ENCODE assay signal across 17 cellular contexts in genomic region chr10:35803046-35803445, GRCh38.
DNase-seq lines count a peak whose midpoint lies in the region; ATAC-seq, FAIRE-seq and TF ChIP-seq lines count a peak whose summit lies in the region.
"Had no signal": no experiment of that assay in that cellular context is flagged by ENCODE, and none has a peak within 500 bp of the region (broad histone marks: within the 10 kb centered on the region; RNA-seq: fewer than 3 reads in every experiment).

No MANE protein-coding gene starts in this region.

- no peak for TF ChIP-seq RAD21 in H1 (IDR thresholded peaks at IDR 0.05 in 1 of 2, conservative IDR thresholded peaks at IDR 0.05 in 1 of 2; ENCODE audit: low read depth in 2 of 2, low read length in 2 of 2)

- H3K4me2 ChIP-seq in GM23338: peak overlapping the region; percentile 49; the same call in 1 of the 2 replicates
- H3K4me2 ChIP-seq in H1 (ENCODE audit: insufficient read depth in 1 of 2, low read depth in 2 of 2, low read length in 2 of 2): no peak overlapping the region
- no peak overlapping the region for H3K4me2 ChIP-seq in MM.1S (ENCODE audit: low read depth, low read length)
- H3K4me2 ChIP-seq: BLaER1 had no signal

- no peak overlapping the region for H3K18ac ChIP-seq in H1 (ENCODE audit: extremely low read depth, low read length)

- no peak overlapping the region for H2AK5ac ChIP-seq in H1 (ENCODE audit: low read depth, low read length)

- H3K9me3 Mint-ChIP-seq in GM23338 (peaks cover under 1% of the 10 kb centered on the region; the same call in 1 of the 3 replicates), osteocyte (ENCODE audit: unreplicated experiment) (peaks cover 10% of the 10 kb centered on the region)

- no peak overlapping the region for H3K4me3 Mint-ChIP-seq in GM23338
- H3K4me3 Mint-ChIP-seq in osteocyte (ENCODE audit: unreplicated experiment): no peak overlapping the region
- H3K4me3 Mint-ChIP-seq: CD14-positive monocyte; CD4-positive, alpha-beta memory T cell had no signal

- no peaks in the 10 kb centered on the region for H3K79me1 ChIP-seq in H1 (ENCODE audit: low read depth, low read length)

- H4K5ac ChIP-seq in H1 (ENCODE audit: insufficient read length, low read depth, low read length): no peak overlapping the region

- no peak overlapping the region for H3K56ac ChIP-seq in H1 (replicated peaks; ENCODE audit: insufficient read length, low read depth, low read length)

- H3K27ac ChIP-seq in GM23338 (ENCODE audit: low read depth) (no peak overlapping the region), H1 (ENCODE audit: low read depth, low read length) (no peak overlapping the region), mesodermal cell (ENCODE audit: low read depth, low read length, severe bottlenecking) (peak overlapping the region; percentile 57), MM.1S (ENCODE audit: low read length) (no peak overlapping the region)
- H3K27ac ChIP-seq: BLaER1 had no signal

- no peak overlapping the region for H4K8ac ChIP-seq in H1 (ENCODE audit: extremely low read depth, insufficient read depth, low read length)

- H3K79me2 ChIP-seq in GM23338 (replicated peaks; ENCODE audit: insufficient read depth): no peaks in the 10 kb centered on the region
- no peaks in the 10 kb centered on the region for H3K79me2 ChIP-seq in H1 (ENCODE audit: control insufficient read depth in 1 of 2, insufficient read depth in 2 of 2, low read length in 2 of 2)
- H3K79me2 ChIP-seq in MM.1S (ENCODE audit: low read length): no peaks in the 10 kb centered on the region

- H3K9me3 ChIP-seq in H1 (ENCODE audit: insufficient read depth in 2 of 2, low read depth in 1 of 2, low read length in 1 of 2): no peaks in the 10 kb centered on the region
- H3K9me3 ChIP-seq in mesodermal cell (ENCODE audit: control insufficient read depth, low read length): no peaks in the 10 kb centered on the region
- no peaks in the 10 kb centered on the region for H3K9me3 ChIP-seq in MM.1S (replicated peaks; ENCODE audit: insufficient read depth, low read length)
- H3K9me3 ChIP-seq: BLaER1, HAP-1 had no signal

- H3K23ac ChIP-seq in H1 (ENCODE audit: insufficient read length): no peak overlapping the region

- no peaks in the 10 kb centered on the region for H4K20me1 ChIP-seq in GM23338 (replicated peaks; ENCODE audit: insufficient read depth)
- H4K20me1 ChIP-seq in H1 (replicated peaks in 1 of 2; ENCODE audit: control insufficient read depth in 1 of 2, insufficient read depth in 2 of 2, low read length in 2 of 2): no peaks in the 10 kb centered on the region
- H4K20me1 ChIP-seq in MM.1S (ENCODE audit: insufficient read depth, low read length): no peaks in the 10 kb centered on the region
- H4K20me1 ChIP-seq: BLaER1 had no signal

- H3K9ac ChIP-seq in H1 (replicated peaks in 1 of 4; ENCODE audit: extremely low read depth in 1 of 4, low read depth in 3 of 4, low read length in 3 of 4) (no peak overlapping the region), MM.1S (ENCODE audit: low read length) (no peak overlapping the region)
- H3K9ac ChIP-seq: BLaER1 had no signal

- H3F3A ChIP-seq in GM23338 (replicated peaks; ENCODE audit: low read depth) (no peaks in the 10 kb centered on the region), MM.1S (ENCODE audit: insufficient read depth, low read length) (no peaks in the 10 kb centered on the region)

- H3K36me3 ChIP-seq in GM23338 (ENCODE audit: insufficient read depth): no peaks in the 10 kb centered on the region
- H3K36me3 ChIP-seq in H1 (ENCODE audit: control insufficient read depth in 2 of 4, insufficient read depth in 4 of 4, low read length in 3 of 4): no peaks in the 10 kb centered on the region
- no peaks in the 10 kb centered on the region for H3K36me3 ChIP-seq in mesodermal cell (ENCODE audit: control insufficient read depth, insufficient read depth, low read length)
- no peaks in the 10 kb centered on the region for H3K36me3 ChIP-seq in MM.1S (replicated peaks; ENCODE audit: insufficient read depth, low read length)
- H3K36me3 ChIP-seq: BLaER1, HAP-1 had no signal

- no peak overlapping the region for H2BK20ac ChIP-seq in H1 (ENCODE audit: low read length)

- FAIRE-seq in H1 (lab: Jason Lieb, UNC): no peak
- FAIRE-seq: G401.6, GM12891 had no signal

- CTCF ChIA-PET in H1 (lab: Charles Lee; ENCODE audit: partially characterized antibody): interaction anchor here (0.6 to 2.4 kb wide), 5 partner anchors 19 to 522 kb away, joined by 3 to 7 read pairs (median 3); no protein-coding TSS in a partner anchor

- no peak overlapping the region for H3K14ac ChIP-seq in H1 (ENCODE audit: insufficient read length)

- peak overlapping the region; percentile 17; the same call in 1 of the 2 replicates for H2BK12ac ChIP-seq in H1 (ENCODE audit: low read depth, low read length)

- no peaks in the 10 kb centered on the region for H3K23me2 ChIP-seq in H1 (ENCODE audit: low read depth, low read length)

- H2BK15ac ChIP-seq in H1 (ENCODE audit: low read length): no peak overlapping the region

- no peak overlapping the region for H3K27ac Mint-ChIP-seq in GM23338
- H3K27ac Mint-ChIP-seq in osteocyte (ENCODE audit: unreplicated experiment): peak overlapping the region; percentile 45
- H3K27ac Mint-ChIP-seq: CD14-positive monocyte; CD4-positive, alpha-beta memory T cell had no signal

- no peak for TF ChIP-seq EP300 in H1 (IDR thresholded peaks at IDR 0.05; ENCODE audit: borderline replicate concordance in 1 of 2, low read depth in 2 of 2, low read length in 2 of 2)

- TF ChIP-seq POLR2A in H1 (IDR thresholded peaks at IDR 0.05; ENCODE audit: control extremely low read depth in 1 of 2, low read depth in 2 of 2, low read length in 2 of 2): no peak

- ATAC-seq in GM23338: no peak; the same call in 2 of the 3 replicates

- TF ChIP-seq CTCF in GM23338 (conservative IDR thresholded peaks at IDR 0.05; ENCODE audit: low read depth in 2 of 2) (no peak), H1 (IDR thresholded peaks at IDR 0.05; ENCODE audit: control extremely low read depth in 1 of 3, insufficient read depth in 1 of 3, low read depth in 1 of 3, low read length in 3 of 3) (no peak), osteocyte (IDR thresholded peaks at IDR 0.05) (no peak), MM.1S (IDR thresholded peaks at IDR 0.05; ENCODE audit: low read length) (no peak)

- H3K4me1 Mint-ChIP-seq in GM23338 (peaks cover 8% of the 10 kb centered on the region), osteocyte (ENCODE audit: unreplicated experiment) (peaks cover 12% of the 10 kb centered on the region)
- H3K4me1 Mint-ChIP-seq: CD14-positive monocyte; CD4-positive, alpha-beta memory T cell had no signal

- H2AFZ ChIP-seq in GM23338 (peak overlapping the region; percentile 76; the same call in 1 of the 2 replicates), H1 (ENCODE audit: low read length) (no peak overlapping the region), MM.1S (ENCODE audit: low read length) (no peak overlapping the region)

- H3K36me3 Mint-ChIP-seq in GM23338 (ENCODE audit: low read depth): no peaks in the 10 kb centered on the region; the same call in 2 of the 3 replicates
- H3K36me3 Mint-ChIP-seq in osteocyte (ENCODE audit: unreplicated experiment): peaks cover 3% of the 10 kb centered on the region
- H3K36me3 Mint-ChIP-seq: CD14-positive monocyte; CD4-positive, alpha-beta memory T cell had no signal

- H4K91ac ChIP-seq in H1 (replicated peaks; ENCODE audit: insufficient read length, low read length): no peak overlapping the region

- 94% methylated on average over 2 of the region's 2 CpGs; no CpG with 5 or more reads in 1 of the 2 experiments for WGBS in H1 (ENCODE audit: extremely low coverage in 1 of 2, insufficient coverage in 1 of 2, insufficient read length in 1 of 2, insufficient replicate concordance in 2 of 2, low coverage in 1 of 2, low lambda C conversion rate in 2 of 2, missing lambda C conversion rate in 1 of 2), 2 experiments
- WGBS in mesodermal cell (ENCODE audit: insufficient coverage in 2 of 2), 2 experiments: 40% methylated on average over 1 of the region's 2 CpGs; no CpG with 5 or more reads in 1 of the 2 experiments

- no peak overlapping the region for H3K4ac ChIP-seq in H1 (replicated peaks; ENCODE audit: insufficient read length, low read depth, low read length)

- H3K4me1 ChIP-seq in GM23338 (ENCODE audit: insufficient read depth) (peaks cover 4% of the 10 kb centered on the region; the same call in 1 of the 2 replicates), H1 (replicated peaks in 1 of 4; ENCODE audit: control insufficient read depth in 3 of 4, insufficient read depth in 4 of 4, low read length in 3 of 4) (peaks cover 0 to 3% (median 0%) of the 10 kb centered on the region in 4 experiments; a peak in 1 of 7 replicates), mesodermal cell (ENCODE audit: control insufficient read depth, insufficient read depth, low read length, poor library complexity, severe bottlenecking) (no peaks in the 10 kb centered on the region), MM.1S (ENCODE audit: low read length) (no peaks in the 10 kb centered on the region)
- H3K4me1 ChIP-seq: BLaER1, HAP-1 had no signal

- H3K9me2 ChIP-seq in GM23338 (ENCODE audit: insufficient read depth) (0 out of 2 replicates have a peak, but pooled peaks cover 5% of the 10 kb centered on the region), MM.1S (replicated peaks; ENCODE audit: insufficient read depth, low read length) (no peaks in the 10 kb centered on the region)

- no peak overlapping the region for H2BK120ac ChIP-seq in H1 (replicated peaks; ENCODE audit: low read depth, low read length)

- DNase-seq in GM23338 (ENCODE audit: low spot score) (no peak), H1 (ENCODE audit: low read depth in 1 of 2, low spot score in 2 of 2) (no peak), osteocyte (ENCODE audit: extremely low spot score, unreplicated experiment) (no peak), MM.1S (no peak), NCI-H1694 (lab: John Stamatoyannopoulos, UW) (no peak), medulla oblongata (ENCODE audit: extremely low spot score) (no peak), LoVo (ENCODE audit: low spot score) (no peak)
- DNase-seq: 8988T; CD4-positive, alpha-beta memory T cell; DND-41; EL had no signal

- POLR2A ChIA-PET in H1 (lab: Charles Lee; ENCODE audit: partially characterized antibody): no interaction called here

- H3K27me3 ChIP-seq in GM23338 (ENCODE audit: insufficient read depth) (no peaks in the 10 kb centered on the region), H1 (replicated peaks in 1 of 4; ENCODE audit: control insufficient read depth in 3 of 4, extremely low read depth in 1 of 4, insufficient read depth in 3 of 4, low read length in 3 of 4) (no peaks in the 10 kb centered on the region), MM.1S (replicated peaks; ENCODE audit: insufficient read depth, low read length) (no peaks in the 10 kb centered on the region)
- H3K27me3 ChIP-seq: BLaER1 had no signal

- H2BK5ac ChIP-seq in H1 (ENCODE audit: low read depth, low read length): no peak overlapping the region

- H3K27me3 Mint-ChIP-seq in GM23338 (ENCODE audit: insufficient read depth, low read depth, poor library complexity): no peaks in the 10 kb centered on the region
- H3K27me3 Mint-ChIP-seq in osteocyte (ENCODE audit: unreplicated experiment): peaks cover 4% of the 10 kb centered on the region
- H3K27me3 Mint-ChIP-seq: CD4-positive, alpha-beta memory T cell had no signal

- H3K4me3 ChIP-seq in GM23338 (no peak overlapping the region), H1 (ENCODE audit: extremely low read depth in 1 of 4, insufficient read depth in 2 of 4, low read depth in 3 of 4, low read length in 4 of 4) (no peak overlapping the region), mesodermal cell (ENCODE audit: extremely low read depth, insufficient read depth, low read length, poor library complexity, severe bottlenecking) (no peak overlapping the region), MM.1S (ENCODE audit: low read length) (no peak overlapping the region)
- H3K4me3 ChIP-seq: BLaER1, HAP-1 had no signal
